20 cellular contexts compared by ENCODE assay signal in the genomic region with DNA sequence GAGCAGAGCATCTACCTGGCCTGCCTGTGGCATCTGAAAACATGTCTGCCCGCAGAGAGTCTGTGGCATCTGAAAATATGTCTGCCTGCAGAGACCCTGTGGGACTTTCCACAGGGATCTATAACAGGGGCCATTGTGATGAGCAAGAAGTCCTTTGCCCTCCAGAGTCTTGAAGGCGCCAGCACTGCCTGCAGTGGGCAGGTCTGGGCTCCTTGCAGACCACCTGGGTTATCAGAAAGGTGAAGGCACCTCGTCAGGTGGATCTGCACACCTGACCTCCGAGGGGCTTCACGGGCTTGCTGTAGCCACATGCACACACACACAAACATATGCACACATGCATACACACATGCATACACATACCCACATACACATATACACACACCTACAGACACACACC.
"Had no signal": no experiment of that assay in that cellular context is flagged by ENCODE, and none has a peak within 500 bp of the region (broad histone marks: within the 10 kb centered on the region; RNA-seq: fewer than 3 reads in every experiment).

No MANE protein-coding gene starts in this region.

- H3K27me3 ChIP-seq: gastrocnemius medialis had no signal

- H3K27ac ChIP-seq: epithelial cell of prostate, esophagus muscularis mucosa, gastrocnemius medialis, heart right ventricle, left ventricle myocardium inferior, parathyroid adenoma, psoas muscle, stomach, thoracic aorta, transverse colon had no signal

- H3K4me3 ChIP-seq: esophagus muscularis mucosa, gastrocnemius medialis, heart right ventricle, left ventricle myocardium inferior, lung, psoas muscle, stomach, thoracic aorta, transverse colon had no signal

- H3K27ac Mint-ChIP-seq: naive B cell, nephron had no signal

- H3K4me1 ChIP-seq: esophagus muscularis mucosa, gastrocnemius medialis, heart right ventricle, left ventricle myocardium inferior, parathyroid adenoma, psoas muscle, stomach, transverse colon had no signal

- DNase-seq: effector memory CD4-positive, alpha-beta T cell; heart right ventricle; islet precursor cell; left ventricle myocardium inferior; mesenchymal stem cell; midbrain; naive B cell; small intestine; stimulated activated CD4-positive, alpha-beta T cell treated with anti-CD3 and anti-CD28 coated beads, Interleukin-12 subunit alpha, Interleukin-12 subunit beta, amount 100 ng/mL, for 4 hours; stimulated activated naive CD4-positive, alpha-beta T cell; stomach; transverse colon had no signal

- H3K4me3 Mint-ChIP-seq: naive B cell, nephron had no signal

- ATAC-seq: gastrocnemius medialis, heart right ventricle, psoas muscle had no signal

- H3K36me3 ChIP-seq: esophagus muscularis mucosa, gastrocnemius medialis, heart right ventricle, left ventricle myocardium inferior, stomach, thoracic aorta, transverse colon had no signal

- H3K9me3 ChIP-seq: esophagus muscularis mucosa, gastrocnemius medialis, heart right ventricle, left ventricle myocardium inferior, psoas muscle, thoracic aorta, transverse colon had no signal

- H3K36me3 Mint-ChIP-seq: naive B cell had no signal
